21 cellular contexts compared by ENCODE assay signal in genomic region chr3:140153736-140154135, GRCh38.
A peak's percentile ranks its signal among the peaks of the same experiment; 100 is the strongest.
DNase-seq lines count a peak whose midpoint lies in the region; ATAC-seq, FAIRE-seq and TF ChIP-seq lines count a peak whose summit lies in the region.
"Had no signal": no experiment of that assay in that cellular context is flagged by ENCODE, and none has a peak within 500 bp of the region (broad histone marks: within the 10 kb centered on the region; RNA-seq: fewer than 3 reads in every experiment).

No MANE protein-coding gene starts in this region.

- no peak overlapping the region for H3K4ac ChIP-seq in H1 (replicated peaks; ENCODE audit: insufficient read length, low read depth, low read length)

- intact Hi-C loops in gastrocnemius medialis (cut with DNase I; ENCODE audit: low total_unique reads), result no loop called here

- H3K79me1 ChIP-seq in H1 (ENCODE audit: low read depth, low read length), result no peaks in the 10 kb centered on the region

- TF ChIP-seq CTCF in H1 (IDR thresholded peaks at IDR 0.05; ENCODE audit: control extremely low read depth in 1 of 3, insufficient read depth in 1 of 3, low read depth in 1 of 3, low read length in 3 of 3), result no peak
- TF ChIP-seq CTCF in suprapubic skin (IDR thresholded peaks at IDR 0.05), result no peak
- TF ChIP-seq CTCF in gastrocnemius medialis (IDR thresholded peaks at IDR 0.05 in 4 of 5, conservative IDR thresholded peaks at IDR 0.05 in 1 of 5), result no peak

- peak; percentile 9 for FAIRE-seq in GM12891 (lab: Jason Lieb, UNC)
- FAIRE-seq in H1 (lab: Jason Lieb, UNC), result no peak
- FAIRE-seq: A204.1, D721Med, G401.6 had no signal

- H3K9me2 ChIP-seq in Karpas-422 (replicated peaks; ENCODE audit: insufficient read depth, low read length), result no peaks in the 10 kb centered on the region

- H3K79me2 ChIP-seq in Karpas-422 (ENCODE audit: low read length), result no peaks in the 10 kb centered on the region
- H3K79me2 ChIP-seq in H1 (ENCODE audit: control insufficient read depth in 1 of 2, insufficient read depth in 2 of 2, low read length in 2 of 2), result no peaks in the 10 kb centered on the region

- no peak overlapping the region for H2BK120ac ChIP-seq in H1 (replicated peaks; ENCODE audit: low read depth, low read length)

- no peak overlapping the region for H2BK20ac ChIP-seq in H1 (ENCODE audit: low read length)

- H2BK15ac ChIP-seq in H1 (ENCODE audit: low read length), result no peak overlapping the region

- H3K27ac ChIP-seq in Karpas-422 (ENCODE audit: low read length) (no peak overlapping the region), H1 (ENCODE audit: low read depth, low read length) (no peak overlapping the region), suprapubic skin (no peak overlapping the region), gastrocnemius medialis (no peak overlapping the region)
- H3K27ac ChIP-seq: C4-2B, GM23248, HL-60 had no signal

- in situ Hi-C loops in gastrocnemius medialis (cut with MboI; ENCODE audit: low sequenced_read_pairs in 4 of 4), result no loop called here

- H3K9ac ChIP-seq in Karpas-422 (ENCODE audit: low read length), result no peak overlapping the region
- H3K9ac ChIP-seq in H1 (replicated peaks in 1 of 4; ENCODE audit: extremely low read depth in 1 of 4, low read depth in 3 of 4, low read length in 3 of 4), result no peak overlapping the region
- H3K9ac ChIP-seq: GM23248 had no signal

- no peak overlapping the region for H3K4me2 ChIP-seq in Karpas-422 (ENCODE audit: low read depth, low read length, poor library complexity, severe bottlenecking)
- no peak overlapping the region for H3K4me2 ChIP-seq in H1 (ENCODE audit: insufficient read depth in 1 of 2, low read depth in 2 of 2, low read length in 2 of 2)

- POLR2A ChIA-PET in H1 (lab: Charles Lee; ENCODE audit: partially characterized antibody), result interaction anchor here (0.7 kb wide), 1 partner anchor 25 kb away, joined by 3 read pairs; no protein-coding TSS in a partner anchor

- H2BK5ac ChIP-seq in H1 (ENCODE audit: low read depth, low read length), result no peak overlapping the region

- H4K91ac ChIP-seq in H1 (replicated peaks; ENCODE audit: insufficient read length, low read length), result peak overlapping the region; percentile 4

- no peak overlapping the region for H3K18ac ChIP-seq in H1 (ENCODE audit: extremely low read depth, low read length)

- 100% methylated on average over 1 of the region's 1 CpG; no CpG with 5 or more reads in 1 of the 2 experiments for WGBS in H1 (ENCODE audit: extremely low coverage in 1 of 2, insufficient coverage in 1 of 2, insufficient read length in 1 of 2, insufficient replicate concordance in 2 of 2, low coverage in 1 of 2, low lambda C conversion rate in 2 of 2, missing lambda C conversion rate in 1 of 2), 2 experiments
- 78% methylated on average over 1 of the region's 1 CpG for WGBS in suprapubic skin

- ATAC-seq in GM21529 (IDR thresholded peaks at IDR 0.05; ENCODE audit: unreplicated experiment), result peak; percentile 12
- no peak for ATAC-seq in gastrocnemius medialis
- ATAC-seq: HCT116 had no signal

- H4K20me1 ChIP-seq in Karpas-422 (ENCODE audit: insufficient read depth, low read depth, low read length) (no peaks in the 10 kb centered on the region), H1 (replicated peaks in 1 of 2; ENCODE audit: control insufficient read depth in 1 of 2, insufficient read depth in 2 of 2, low read length in 2 of 2) (no peaks in the 10 kb centered on the region)

- H4K8ac ChIP-seq in H1 (ENCODE audit: extremely low read depth, insufficient read depth, low read length), result no peak overlapping the region

- no peak for TF ChIP-seq EP300 in H1 (IDR thresholded peaks at IDR 0.05; ENCODE audit: borderline replicate concordance in 1 of 2, low read depth in 2 of 2, low read length in 2 of 2)
- no peak for TF ChIP-seq EP300 in suprapubic skin (IDR thresholded peaks at IDR 0.05)

- H3K36me3 ChIP-seq in Karpas-422 (ENCODE audit: insufficient read depth, low read length), result no peaks in the 10 kb centered on the region
- H3K36me3 ChIP-seq in H1 (ENCODE audit: control insufficient read depth in 2 of 4, insufficient read depth in 4 of 4, low read length in 3 of 4), result no peaks in the 10 kb centered on the region
- H3K36me3 ChIP-seq in suprapubic skin, result no peaks in the 10 kb centered on the region
- no peaks in the 10 kb centered on the region for H3K36me3 ChIP-seq in gastrocnemius medialis

- H3K23me2 ChIP-seq in H1 (ENCODE audit: low read depth, low read length), result no peaks in the 10 kb centered on the region

- no peak for DNase-seq in GM12891 (ENCODE audit: insufficient read length, low spot score)
- DNase-seq in Karpas-422, result no peak
- DNase-seq in H1 (ENCODE audit: low read depth in 1 of 2, low spot score in 2 of 2), result no peak
- DNase-seq in NCI-H1105 (lab: John Stamatoyannopoulos, UW), result no peak
- no peak for DNase-seq in suprapubic skin (ENCODE audit: low spot score in 2 of 2)
- DNase-seq in occipital lobe (lab: John Stamatoyannopoulos, UW), result no peak
- DNase-seq in gastrocnemius medialis, result no peak
- DNase-seq: AML-193; Caco-2; CD4-positive, alpha-beta T cell; GM23248; H7; HFFc6; KG1 had no signal

- CTCF ChIA-PET in H1 (lab: Charles Lee; ENCODE audit: partially characterized antibody), result interaction anchor here (0.6 to 2.3 kb wide), 3 partner anchors 10 to 51 kb away, joined by 3 to 11 read pairs (median 3); no protein-coding TSS in a partner anchor

- no peak overlapping the region for H3K23ac ChIP-seq in H1 (ENCODE audit: insufficient read length)

- H3K4me3 ChIP-seq in Karpas-422 (ENCODE audit: low read length), result no peak overlapping the region
- no peak overlapping the region for H3K4me3 ChIP-seq in H1 (ENCODE audit: extremely low read depth in 1 of 4, insufficient read depth in 2 of 4, low read depth in 3 of 4, low read length in 4 of 4)
- H3K4me3 ChIP-seq in suprapubic skin, result no peak overlapping the region
- H3K4me3 ChIP-seq in gastrocnemius medialis, result no peak overlapping the region
- H3K4me3 ChIP-seq: GM23248 had no signal

- H3K56ac ChIP-seq in H1 (replicated peaks; ENCODE audit: insufficient read length, low read depth, low read length), result no peak overlapping the region

- peaks cover 10% of the 10 kb centered on the region for H3K4me1 ChIP-seq in Karpas-422 (ENCODE audit: low read length)
- H3K4me1 ChIP-seq in H1 (replicated peaks in 1 of 4; ENCODE audit: control insufficient read depth in 3 of 4, insufficient read depth in 4 of 4, low read length in 3 of 4), result no peaks in the 10 kb centered on the region
- H3K4me1 ChIP-seq in suprapubic skin, result no peaks in the 10 kb centered on the region
- peaks cover 4 to 8% of the 10 kb centered on the region in 2 donors for H3K4me1 ChIP-seq in gastrocnemius medialis
- H3K4me1 ChIP-seq: Caco-2 had no signal

- TF ChIP-seq RAD21 in H1 (IDR thresholded peaks at IDR 0.05 in 1 of 2, conservative IDR thresholded peaks at IDR 0.05 in 1 of 2; ENCODE audit: low read depth in 2 of 2, low read length in 2 of 2), result no peak

- TF ChIP-seq POLR2A in GM12891 (IDR thresholded peaks at IDR 0.05; ENCODE audit: low read depth, low read length), result no peak
- no peak for TF ChIP-seq POLR2A in H1 (IDR thresholded peaks at IDR 0.05; ENCODE audit: control extremely low read depth in 1 of 2, low read depth in 2 of 2, low read length in 2 of 2)
- TF ChIP-seq POLR2A in suprapubic skin (IDR thresholded peaks at IDR 0.05), result no peak
- no peak for TF ChIP-seq POLR2A in gastrocnemius medialis (IDR thresholded peaks at IDR 0.05)

- no peak overlapping the region for H3K14ac ChIP-seq in H1 (ENCODE audit: insufficient read length)

- no peak overlapping the region for H4K5ac ChIP-seq in H1 (ENCODE audit: insufficient read length, low read depth, low read length)

- 0 out of 2 replicates have a peak overlapping the region, but pooled peaks have one; percentile 50 for H2BK12ac ChIP-seq in H1 (ENCODE audit: low read depth, low read length)

- no peak overlapping the region for H2AK5ac ChIP-seq in H1 (ENCODE audit: low read depth, low read length)

- H3K9me3 ChIP-seq in Karpas-422 (ENCODE audit: low read length) (no peaks in the 10 kb centered on the region), H1 (ENCODE audit: insufficient read depth in 2 of 2, low read depth in 1 of 2, low read length in 1 of 2) (no peaks in the 10 kb centered on the region), suprapubic skin (no peaks in the 10 kb centered on the region), gastrocnemius medialis (no peaks in the 10 kb centered on the region)
- H3K9me3 ChIP-seq: Caco-2 had no signal

- H2AFZ ChIP-seq in Karpas-422 (ENCODE audit: low read length) (0 out of 2 replicates have a peak overlapping the region, but pooled peaks have one; percentile 41), H1 (ENCODE audit: low read length) (no peak overlapping the region)
- H2AFZ ChIP-seq: GM23248 had no signal

- H3K27me3 ChIP-seq in Karpas-422 (ENCODE audit: low read length), result no peaks in the 10 kb centered on the region
- H3K27me3 ChIP-seq in H1 (replicated peaks in 1 of 4; ENCODE audit: control insufficient read depth in 3 of 4, extremely low read depth in 1 of 4, insufficient read depth in 3 of 4, low read length in 3 of 4), result no peaks in the 10 kb centered on the region
- H3K27me3 ChIP-seq in suprapubic skin, result no peaks in the 10 kb centered on the region
- H3K27me3 ChIP-seq in gastrocnemius medialis, result no peaks in the 10 kb centered on the region

TF ChIP-seq in GM12891, 5 proteins besides CTCF, POLR2A, EP300 and RAD21:
- TF ChIP-seq POLR2AphosphoS5 (IDR thresholded peaks at IDR 0.05; ENCODE audit: low read depth, low read length) (no peak), TAF1 (IDR thresholded peaks at IDR 0.05; ENCODE audit: low read depth, low read length) (no peak), POU2F2 (IDR thresholded peaks at IDR 0.05; ENCODE audit: low read depth, low read length) (no peak), SPI1 (IDR thresholded peaks at IDR 0.05; ENCODE audit: low read depth, low read length) (no peak), PAX5 (IDR thresholded peaks at IDR 0.05; ENCODE audit: insufficient read depth, low read length, severe bottlenecking) (no peak)

TF ChIP-seq in H1, 55 proteins besides CTCF, POLR2A, EP300 and RAD21 (continues in another document):
- TF ChIP-seq, protein P1, sequence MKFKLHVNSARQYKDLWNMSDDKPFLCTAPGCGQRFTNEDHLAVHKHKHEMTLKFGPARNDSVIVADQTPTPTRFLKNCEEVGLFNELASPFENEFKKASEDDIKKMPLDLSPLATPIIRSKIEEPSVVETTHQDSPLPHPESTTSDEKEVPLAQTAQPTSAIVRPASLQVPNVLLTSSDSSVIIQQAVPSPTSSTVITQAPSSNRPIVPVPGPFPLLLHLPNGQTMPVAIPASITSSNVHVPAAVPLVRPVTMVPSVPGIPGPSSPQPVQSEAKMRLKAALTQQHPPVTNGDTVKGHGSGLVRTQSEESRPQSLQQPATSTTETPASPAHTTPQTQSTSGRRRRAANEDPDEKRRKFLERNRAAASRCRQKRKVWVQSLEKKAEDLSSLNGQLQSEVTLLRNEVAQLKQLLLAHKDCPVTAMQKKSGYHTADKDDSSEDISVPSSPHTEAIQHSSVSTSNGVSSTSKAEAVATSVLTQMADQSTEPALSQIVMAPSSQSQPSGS (IDR thresholded peaks at IDR 0.05; ENCODE audit: low read length), result no peak
- no peak for TF ChIP-seq NRF1 (IDR thresholded peaks at IDR 0.05; ENCODE audit: low read depth, low read length)
- TF ChIP-seq JUN (IDR thresholded peaks at IDR 0.05; ENCODE audit: low read depth, low read length), result no peak
- TF ChIP-seq MAFK (IDR thresholded peaks at IDR 0.05; ENCODE audit: low read depth, low read length), result peak; percentile 23; the same call in 1 of the 2 replicates
- TF ChIP-seq EZH2 (IDR thresholded peaks at IDR 0.05; ENCODE audit: low read depth, low read length, severe bottlenecking), result no peak
